Comparison of ENCODE assay signal across 22 cellular contexts in genomic region chr10:51321300-51321699, GRCh38.
"Had no signal": no experiment of that assay in that cellular context is flagged by ENCODE, and none has a peak within 500 bp of the region (broad histone marks: within the 10 kb centered on the region; RNA-seq: fewer than 3 reads in every experiment).

No MANE protein-coding gene starts in this region.

- H3K4me3 Mint-ChIP-seq: immature natural killer cell, mesothelial cell of epicardium, naive B cell had no signal

- DNase-seq: dermis blood vessel endothelial cell; dorsolateral prefrontal cortex; effector CD4-positive, alpha-beta T cell; effector memory CD4-positive, alpha-beta T cell; foreskin keratinocyte; heart left ventricle; hypothalamus; immature natural killer cell; islet precursor cell; kidney; kidney glomerular epithelial cell; left colon; left ventricle myocardium superior; lower lobe of right lung; mucosa of descending colon; naive B cell had no signal

- H3K27me3 Mint-ChIP-seq: naive B cell had no signal

- H3K4me1 ChIP-seq: esophagus muscularis mucosa, foreskin keratinocyte, gastroesophageal sphincter, lower lobe of right lung had no signal

- H3K36me3 ChIP-seq: esophagus muscularis mucosa, gastroesophageal sphincter, heart left ventricle, lower lobe of right lung had no signal

- H3K27ac ChIP-seq: coronary artery, dorsolateral prefrontal cortex, esophagus muscularis mucosa, foreskin keratinocyte, gastroesophageal sphincter, heart left ventricle, hepatocyte, lower lobe of right lung had no signal

- ATAC-seq: foreskin keratinocyte, gastroesophageal sphincter, left colon, left lobe of liver, lower lobe of right lung, mucosa of descending colon had no signal

- H3K4me3 ChIP-seq: coronary artery, dorsolateral prefrontal cortex, esophagus muscularis mucosa, gastroesophageal sphincter, heart left ventricle, hepatocyte, lower lobe of right lung, mucosa of descending colon had no signal

- H2AFZ ChIP-seq: hepatocyte had no signal

- H3K79me2 ChIP-seq: hepatocyte had no signal

- H3K27me3 ChIP-seq: dorsolateral prefrontal cortex, esophagus muscularis mucosa, gastroesophageal sphincter, heart left ventricle, hepatocyte had no signal

- H3K27ac Mint-ChIP-seq: immature natural killer cell, mesothelial cell of epicardium, naive B cell had no signal

- H3K4me2 ChIP-seq: hepatocyte had no signal

- H3K36me3 Mint-ChIP-seq: naive B cell had no signal

- H3K4me1 Mint-ChIP-seq: immature natural killer cell, naive B cell had no signal

- H3K9me3 ChIP-seq: esophagus muscularis mucosa, gastroesophageal sphincter, heart left ventricle, lower lobe of right lung, mucosa of descending colon had no signal
